17 cellular contexts compared by ENCODE assay signal in genomic region chr17:17134051-17134951, GRCh38.
"Had no signal": no experiment of that assay in that cellular context is flagged by ENCODE, and none has a peak within 500 bp of the region (broad histone marks: within the 10 kb centered on the region; RNA-seq: fewer than 3 reads in every experiment).

No MANE protein-coding gene starts in this region.

- ATAC-seq: activated CD8-positive, alpha-beta memory T cell treated with anti-CD3 and anti-CD28 coated beads, Interleukin-2, amount 10 ng/mL, durations not matched to agents 7 days and 5 days; activated T-cell treated with anti-CD3 and anti-CD28 coated beads, Interleukin-2, amount 50 U/mL, for 4 hours had no signal

- H3K4me1 Mint-ChIP-seq: activated CD8-positive, alpha-beta memory T cell treated with anti-CD3 and anti-CD28 coated beads, Interleukin-2, amount 10 ng/mL, durations not matched to agents 7 days and 5 days had no signal

- H3K27ac Mint-ChIP-seq: activated CD8-positive, alpha-beta memory T cell treated with anti-CD3 and anti-CD28 coated beads, Interleukin-2, amount 10 ng/mL, durations not matched to agents 7 days and 5 days; activated naive CD8-positive, alpha-beta T cell treated with anti-CD3 and anti-CD28 coated beads, Interleukin-2, amount 10 ng/mL, durations not matched to agents 7 days and 5 days had no signal

- H3K27me3 ChIP-seq: cardiac muscle cell, stomach, thyroid gland had no signal

- H3K27me3 Mint-ChIP-seq: activated CD8-positive, alpha-beta memory T cell treated with anti-CD3 and anti-CD28 coated beads, Interleukin-2, amount 10 ng/mL, durations not matched to agents 7 days and 5 days; activated naive CD8-positive, alpha-beta T cell treated with anti-CD3 and anti-CD28 coated beads, Interleukin-2, amount 10 ng/mL, durations not matched to agents 7 days and 5 days; naive B cell had no signal

- H3K4me3 Mint-ChIP-seq: activated CD8-positive, alpha-beta memory T cell treated with anti-CD3 and anti-CD28 coated beads, Interleukin-2, amount 10 ng/mL, durations not matched to agents 7 days and 5 days; activated naive CD8-positive, alpha-beta T cell treated with anti-CD3 and anti-CD28 coated beads, Interleukin-2, amount 10 ng/mL, durations not matched to agents 7 days and 5 days; activated T-cell treated with anti-CD3 and anti-CD28 coated beads, Interleukin-2, amount 50 U/mL, for 4 hours; naive B cell had no signal

- DNase-seq: activated CD4-positive, alpha-beta T cell treated with anti-CD3 and anti-CD28 coated beads, Interleukin-2, amount 50 U/mL, for 48 hours; activated CD8-positive, alpha-beta memory T cell treated with anti-CD3 and anti-CD28 coated beads, Interleukin-2, amount 10 ng/mL, durations not matched to agents 7 days and 5 days; activated gamma-delta T cell; activated naive CD8-positive, alpha-beta T cell treated with anti-CD3 and anti-CD28 coated beads, Interleukin-2, amount 10 ng/mL, durations not matched to agents 7 days and 5 days; activated T-cell treated with anti-CD3 and anti-CD28 coated beads, Interleukin-2, amount 50 U/mL, for 4 hours; cortex of kidney; erythroblast; midbrain; naive B cell; occipital lobe; stimulated activated CD4-positive, alpha-beta T cell treated with anti-CD3 and anti-CD28 coated beads, Interleukin-15, amount 100 ng/mL, for 24 hours; stimulated activated CD4-positive, alpha-beta T cell treated with anti-CD3 and anti-CD28 coated beads, Interleukin-4, amount 100 ng/mL, for 24 hours; stomach; T-helper 2 cell; thyroid gland had no signal

- H3K4me3 ChIP-seq: cardiac muscle cell, lung, stomach, thyroid gland had no signal

- H3K36me3 Mint-ChIP-seq: activated CD8-positive, alpha-beta memory T cell treated with anti-CD3 and anti-CD28 coated beads, Interleukin-2, amount 10 ng/mL, durations not matched to agents 7 days and 5 days; activated naive CD8-positive, alpha-beta T cell treated with anti-CD3 and anti-CD28 coated beads, Interleukin-2, amount 10 ng/mL, durations not matched to agents 7 days and 5 days had no signal

- H3K9me3 Mint-ChIP-seq: activated naive CD8-positive, alpha-beta T cell treated with anti-CD3 and anti-CD28 coated beads, Interleukin-2, amount 10 ng/mL, durations not matched to agents 7 days and 5 days; activated T-cell treated with anti-CD3 and anti-CD28 coated beads, Interleukin-2, amount 50 U/mL, for 4 hours; naive B cell had no signal

- H3K27ac ChIP-seq: cardiac muscle cell, stomach, thyroid gland had no signal

- H3K9me3 ChIP-seq: stomach, thyroid gland had no signal
